Comparison of ENCODE assay signal across 8 cellular contexts in genomic region chr18:12038661-12039417, GRCh38. TPM values are rescaled to one million over a fixed set of nuclear protein-coding genes. Genes with fewer than 3 reads are reported as not detected.
A peak's percentile ranks its signal among the peaks of the same experiment; 100 is the strongest.
DNase-seq lines count a peak whose midpoint lies in the region; ATAC-seq and TF ChIP-seq lines count a peak whose summit lies in the region.

No MANE protein-coding gene starts in this region.

- H3K27me3 ChIP-seq in RWPE2 (ENCODE audit: insufficient read depth, poor library complexity, severe bottlenecking), result no peaks in the 10 kb centered on the region

- no peaks in the 10 kb centered on the region for H3K36me3 ChIP-seq in RWPE2 (ENCODE audit: low read depth)

- peak; percentile 97 for TF ChIP-seq CTCF in RWPE2 (IDR thresholded peaks at IDR 0.05; ENCODE audit: poor library complexity, severe bottlenecking)
- TF ChIP-seq CTCF in fibroblast of villous mesenchyme (IDR thresholded peaks at IDR 0.05; ENCODE audit: insufficient read depth, low read depth, low read length), result peak; percentile 94
- TF ChIP-seq CTCF in nephron progenitor cell (IDR thresholded peaks at IDR 0.05), result peak; percentile 98

- H3K27ac Mint-ChIP-seq in nephron progenitor cell, result no peak overlapping the region

- H3K9me3 ChIP-seq in RWPE2 (ENCODE audit: severe bottlenecking), result no peaks in the 10 kb centered on the region

- peaks cover 21% of the 10 kb centered on the region for H3K4me1 Mint-ChIP-seq in nephron progenitor cell

- in situ Hi-C loops in Caki2 (cut with HindIII; ENCODE audit: low pct_unique_long_range_greater_than_20kb, low sequenced_read_pairs), result no loop called here

- H3K27ac ChIP-seq in RWPE2 (ENCODE audit: poor library complexity, severe bottlenecking), result no peak overlapping the region

- H3K4me3 Mint-ChIP-seq in nephron progenitor cell, result peak overlapping the region; percentile 80

- H3K27me3 Mint-ChIP-seq in nephron progenitor cell (ENCODE audit: low read depth, poor library complexity), result peaks cover 51% of the 10 kb centered on the region

- ATAC-seq in GM21381 (IDR thresholded peaks at IDR 0.05; ENCODE audit: unreplicated experiment) (peak; percentile 77), RWPE2 (ENCODE audit: low read depth) (peak; percentile 88)

- H3K9me3 Mint-ChIP-seq in nephron progenitor cell, result no peaks in the 10 kb centered on the region

- no peaks in the 10 kb centered on the region for H3K4me1 ChIP-seq in RWPE2 (ENCODE audit: insufficient read depth, poor library complexity, severe bottlenecking)

- peak overlapping the region; percentile 36 for H3K4me3 ChIP-seq in RWPE2 (ENCODE audit: severe bottlenecking)
- peak overlapping the region; percentile 61 for H3K4me3 ChIP-seq in fibroblast of villous mesenchyme (ENCODE audit: low read depth, low read length)

- no peaks in the 10 kb centered on the region for H3K36me3 Mint-ChIP-seq in nephron progenitor cell (ENCODE audit: low read depth)

- DNase-seq in Caki2 (ENCODE audit: low read depth), result peak; percentile 83
- DNase-seq in HuH-7 (ENCODE audit: low spot score), result peak; percentile 96
- peak; percentile 57 for DNase-seq in RWPE2 (ENCODE audit: low spot score)
- DNase-seq in activated effector memory CD4-positive, alpha-beta T cell treated with anti-CD3 and anti-CD28 coated beads, Interleukin-2, amount 50 U/mL, for 16 hours, result peak; percentile 92
- DNase-seq in fibroblast of villous mesenchyme (ENCODE audit: low read depth), result peak; percentile 71
- DNase-seq in nephron progenitor cell, result peak; percentile 89
- DNase-seq in stimulated activated naive CD4-positive, alpha-beta T cell treated with Interleukin-2 at 50 U/mL for 16 hours (lab: John Stamatoyannopoulos, UW), result peak; percentile 68

RNA-seq across cellular contexts. Expression of gene ANKRD62, which starts 54.8 kb away (rescaled TPM):
- 0.61 TPM in 1 of 2 replicates, not detected in the other for total RNA-seq in Caki2 (2014; rRNA removed; shearing (Covaris generic); ENCODE audit: low replicate concordance)
- total RNA-seq in fibroblast of villous mesenchyme, result not detected in 2 replicates

RNA-seq across cellular contexts. Expression of gene IMPA2, which starts 57.5 kb away (rescaled TPM):
- total RNA-seq in Caki2 (2014; rRNA removed; shearing (Covaris generic); ENCODE audit: low replicate concordance), result 339 and 379 TPM in 2 replicates
- 17.4 and 41.5 TPM in 2 replicates for total RNA-seq in fibroblast of villous mesenchyme
